Comparison of ENCODE assay signal across 28 cellular contexts in the genomic region with DNA sequence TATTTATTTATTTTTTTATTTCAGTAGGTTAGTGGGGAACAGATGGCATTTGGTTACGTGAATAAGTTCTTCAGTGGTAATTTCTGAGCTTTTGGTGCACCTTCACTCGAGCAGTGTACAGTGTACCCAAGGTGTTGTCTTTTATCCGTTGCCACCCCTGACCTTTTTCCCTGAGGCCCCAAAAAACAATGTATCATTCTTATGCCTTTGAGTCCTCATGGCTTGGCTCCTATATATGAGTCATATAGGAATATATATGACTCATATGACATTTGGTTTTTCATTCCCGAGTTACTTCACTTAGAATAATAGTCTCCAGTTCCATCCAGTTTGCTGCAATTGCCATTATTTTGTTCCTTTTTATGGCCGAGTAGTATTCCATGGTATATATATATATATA.
DNase-seq lines count a peak whose midpoint lies in the region; ATAC-seq and TF ChIP-seq lines count a peak whose summit lies in the region.
"Had no signal": no experiment of that assay in that cellular context is flagged by ENCODE, and none has a peak within 500 bp of the region (broad histone marks: within the 10 kb centered on the region; RNA-seq: fewer than 3 reads in every experiment).

No MANE protein-coding gene starts in this region.

- H3K27ac Mint-ChIP-seq in H9 = no peak overlapping the region
- H3K27ac Mint-ChIP-seq in activated CD8-positive, alpha-beta T cell treated with anti-CD3 and anti-CD28 coated beads for 36 hours = no peak overlapping the region
- H3K27ac Mint-ChIP-seq in activated T-helper 17 cell treated with anti-CD3 and anti-CD28 coated beads, Interleukin-2, amount 50 U/mL, for 72 hours = no peak overlapping the region
- H3K27ac Mint-ChIP-seq: activated naive CD8-positive, alpha-beta T cell treated with anti-CD3 and anti-CD28 coated beads, Interleukin-2, amount 50 U/mL, for 24 hours; B cell; CD8-positive, alpha-beta T cell; nephron; stimulated activated memory B cell treated with anti-CD40 and anti-IgM and Interleukin-4, amounts not matched to agents 10 μg/mL and 1 μg/mL and 100 μg/mL, for 72 hours; T-helper 1 cell treated with Interleukin-12 subunit alpha and Interleukin-12 subunit beta and Interleukin-4 antibody, amounts not matched to agents 30 μg/mL and 1 μg/mL, for 36 hours had no signal

- H3K4me3 Mint-ChIP-seq in H9 = no peak overlapping the region
- no peak overlapping the region for H3K4me3 Mint-ChIP-seq in activated CD8-positive, alpha-beta T cell treated with anti-CD3 and anti-CD28 coated beads for 36 hours
- H3K4me3 Mint-ChIP-seq in activated T-helper 17 cell treated with anti-CD3 and anti-CD28 coated beads, Interleukin-2, amount 50 U/mL, for 72 hours = no peak overlapping the region
- H3K4me3 Mint-ChIP-seq: activated naive CD8-positive, alpha-beta T cell treated with anti-CD3 and anti-CD28 coated beads, Interleukin-2, amount 50 U/mL, for 24 hours; B cell; CD8-positive, alpha-beta T cell; central memory CD8-positive, alpha-beta T cell; nephron; stimulated activated memory B cell treated with anti-CD40 and anti-IgM and Interleukin-4, amounts not matched to agents 10 μg/mL and 1 μg/mL and 100 μg/mL, for 72 hours; T-helper 1 cell treated with Interleukin-12 subunit alpha and Interleukin-12 subunit beta and Interleukin-4 antibody, amounts not matched to agents 30 μg/mL and 1 μg/mL, for 36 hours had no signal

- H4K8ac ChIP-seq in H9 (replicated peaks; ENCODE audit: insufficient read length, low read depth, low read length) = no peak overlapping the region

- H3K36me3 ChIP-seq in HAP-1 (replicated peaks) = no peaks in the 10 kb centered on the region
- H3K36me3 ChIP-seq: esophagus squamous epithelium, SJSA1, transverse colon had no signal

- no peak for TF ChIP-seq CTCF in epithelial cell of esophagus (IDR thresholded peaks at IDR 0.05; ENCODE audit: insufficient read depth, low read depth, low read length, missing control alignments)
- no peak for TF ChIP-seq CTCF in H9 (conservative IDR thresholded peaks at IDR 0.05)
- no peak for TF ChIP-seq CTCF in activated CD8-positive, alpha-beta T cell treated with anti-CD3 and anti-CD28 coated beads for 36 hours (IDR thresholded peaks at IDR 0.05)

- H2BK15ac ChIP-seq in H9 (ENCODE audit: low read depth, low read length) = no peak overlapping the region

- intact Hi-C loops in activated CD8-positive, alpha-beta T cell treated with anti-CD3 and anti-CD28 coated beads for 36 hours (cut with micrococcal nuclease) = no loop called here

- in situ Hi-C loops in HAP-1 (cut with MboI; ENCODE audit: low sequenced_read_pairs) = no loop called here

- H2BK5ac ChIP-seq in H9 (ENCODE audit: insufficient read length, low read length) = no peak overlapping the region

- no peak overlapping the region for H4K91ac ChIP-seq in H9 (ENCODE audit: insufficient read length, low read depth, low read length)

- peaks cover 29 to 34% of the 10 kb centered on the region in 2 experiments for H3K4me1 Mint-ChIP-seq in H9
- H3K4me1 Mint-ChIP-seq in activated CD8-positive, alpha-beta T cell treated with anti-CD3 and anti-CD28 coated beads for 36 hours (ENCODE audit: low read depth) = no peaks in the 10 kb centered on the region
- H3K4me1 Mint-ChIP-seq in activated T-helper 17 cell treated with anti-CD3 and anti-CD28 coated beads, Interleukin-2, amount 50 U/mL, for 72 hours = no peaks in the 10 kb centered on the region
- H3K4me1 Mint-ChIP-seq: activated naive CD8-positive, alpha-beta T cell treated with anti-CD3 and anti-CD28 coated beads, Interleukin-2, amount 50 U/mL, for 24 hours; B cell; central memory CD8-positive, alpha-beta T cell; stimulated activated memory B cell treated with anti-CD40 and anti-IgM and Interleukin-4, amounts not matched to agents 10 μg/mL and 1 μg/mL and 100 μg/mL, for 72 hours had no signal

- no peaks in the 10 kb centered on the region for H3K79me2 ChIP-seq in H9 (ENCODE audit: insufficient read depth, low read length)

- no peak overlapping the region for H3K56ac ChIP-seq in H9 (ENCODE audit: insufficient read length, low read depth, low read length)

- no peak overlapping the region for H3K4ac ChIP-seq in H9 (ENCODE audit: low read depth, low read length)

- no peak overlapping the region for H3K27ac ChIP-seq in H9 (ENCODE audit: insufficient read length, low read depth, low read length)
- H3K27ac ChIP-seq: esophagus squamous epithelium, SJSA1, transverse colon had no signal

- H3K4me2 ChIP-seq in H9 (ENCODE audit: insufficient read depth, insufficient read length, low read length) = no peak overlapping the region

- H3K27me3 ChIP-seq in H9 (ENCODE audit: insufficient read depth, low read length) (no peaks in the 10 kb centered on the region), HAP-1 (ENCODE audit: low read depth) (no peaks in the 10 kb centered on the region)
- H3K27me3 ChIP-seq: esophagus squamous epithelium, SJSA1, transverse colon had no signal

- POLR2A ChIA-PET in activated CD8-positive, alpha-beta T cell treated with anti-CD3 and anti-CD28 coated beads for 36 hours (lab: Charles Lee) = no interaction called here

- no peak overlapping the region for H3K18ac ChIP-seq in H9 (ENCODE audit: insufficient read length, low read depth, low read length)

- WGBS in H9 (ENCODE audit: extremely low coverage, insufficient read length, low lambda C conversion rate) = no CpG with 5 or more reads among the region's 5 CpGs

- no peak overlapping the region for H3K9ac ChIP-seq in H9 (ENCODE audit: extremely low read depth, insufficient read length, low read length)

- peak; percentile 77 for DNase-seq in DMS53 (lab: John Stamatoyannopoulos, UW)
- DNase-seq in HPDE6-E6E7 (ENCODE audit: extremely low spot score) = peak; percentile 16
- peak; percentile 49 for DNase-seq in RKO (ENCODE audit: low spot score)
- peak; percentile 74 for DNase-seq in epithelial cell of esophagus (ENCODE audit: low read depth)
- no peak for DNase-seq in H9
- DNase-seq in activated CD8-positive, alpha-beta T cell treated with anti-CD3 and anti-CD28 coated beads for 36 hours = no peak
- DNase-seq in HAP-1 (ENCODE audit: low spot score in 2 of 2) = no peak
- DNase-seq: ACHN; activated CD4-positive, alpha-beta T cell treated with anti-CD3 and anti-CD28 coated beads, Interleukin-2, amount 50 U/mL, for 4 hours; activated naive CD8-positive, alpha-beta T cell treated with anti-CD3 and anti-CD28 coated beads, Interleukin-2, amount 50 U/mL, for 24 hours; activated T-cell treated with anti-CD3 and anti-CD28 coated beads, Interleukin-2, amount 50 U/mL, for 48 hours; CD8-positive, alpha-beta T cell; DMS 273 treated with DMSO at 0.1 percent for 48 hours; esophagus squamous epithelium; hippocampal formation; KG1; NCI-H1417 treated with DMSO at 0.1 percent for 48 hours; NCI-H2081; NCI-H2227 treated with DMSO at 0.1 percent for 48 hours; NCI-H526 treated with DMSO at 0.1 percent for 48 hours; transverse colon had no signal

- H2BK12ac ChIP-seq in H9 (ENCODE audit: insufficient read length, low read depth, low read length) = no peak overlapping the region

- H3K4me1 ChIP-seq in H9 (ENCODE audit: insufficient read depth, low read length) = no peaks in the 10 kb centered on the region
- no peaks in the 10 kb centered on the region for H3K4me1 ChIP-seq in HAP-1
- H3K4me1 ChIP-seq: esophagus squamous epithelium, SJSA1, transverse colon had no signal

- H2BK120ac ChIP-seq in H9 (ENCODE audit: low read depth, low read length, poor library complexity, severe bottlenecking) = no peak overlapping the region

- no peak overlapping the region for H3K23ac ChIP-seq in H9 (ENCODE audit: insufficient read length, low read depth, low read length)

- H4K20me1 ChIP-seq in H9 (ENCODE audit: control insufficient read depth, insufficient read depth, insufficient read length) = no peaks in the 10 kb centered on the region

- no peak overlapping the region for H2BK20ac ChIP-seq in H9 (ENCODE audit: low read depth, low read length, poor library complexity, severe bottlenecking)

- H3K79me1 ChIP-seq in H9 (ENCODE audit: insufficient read depth, low read depth, low read length, poor library complexity, severe bottlenecking) = no peaks in the 10 kb centered on the region

- H2AFZ ChIP-seq in H9 (ENCODE audit: low read length) = no peak overlapping the region

- H4K5ac ChIP-seq in H9 (ENCODE audit: insufficient read length, low read depth, low read length) = no peak overlapping the region

- H3K14ac ChIP-seq in H9 (ENCODE audit: insufficient read depth, low read length) = no peak overlapping the region

- no peaks in the 10 kb centered on the region for H3K36me3 Mint-ChIP-seq in H9 (ENCODE audit: insufficient read depth in 1 of 3, low read depth in 3 of 3)
- H3K36me3 Mint-ChIP-seq in activated CD8-positive, alpha-beta T cell treated with anti-CD3 and anti-CD28 coated beads for 36 hours (ENCODE audit: low read depth) = no peaks in the 10 kb centered on the region
- H3K36me3 Mint-ChIP-seq in activated T-helper 17 cell treated with anti-CD3 and anti-CD28 coated beads, Interleukin-2, amount 50 U/mL, for 72 hours (ENCODE audit: low read depth) = no peaks in the 10 kb centered on the region
- H3K36me3 Mint-ChIP-seq: CD8-positive, alpha-beta T cell; stimulated activated memory B cell treated with anti-CD40 and anti-IgM and Interleukin-4, amounts not matched to agents 10 μg/mL and 1 μg/mL and 100 μg/mL, for 72 hours had no signal

- CTCF ChIA-PET in activated CD8-positive, alpha-beta T cell treated with anti-CD3 and anti-CD28 coated beads for 36 hours (lab: Charles Lee) = no interaction called here

- no peaks in the 10 kb centered on the region; the same call in 1 of the 2 replicates for H3K27me3 Mint-ChIP-seq in H9 (ENCODE audit: low read depth)
- no peaks in the 10 kb centered on the region for H3K27me3 Mint-ChIP-seq in activated CD8-positive, alpha-beta T cell treated with anti-CD3 and anti-CD28 coated beads for 36 hours
- H3K27me3 Mint-ChIP-seq in activated T-helper 17 cell treated with anti-CD3 and anti-CD28 coated beads, Interleukin-2, amount 50 U/mL, for 72 hours = peaks cover 7% of the 10 kb centered on the region
- H3K27me3 Mint-ChIP-seq: B cell; central memory CD8-positive, alpha-beta T cell; stimulated activated memory B cell treated with anti-CD40 and anti-IgM and Interleukin-4, amounts not matched to agents 10 μg/mL and 1 μg/mL and 100 μg/mL, for 72 hours had no signal

- H3K23me2 ChIP-seq in H9 (ENCODE audit: insufficient read length, low read depth, low read length, poor library complexity, severe bottlenecking) = no peaks in the 10 kb centered on the region

- H3K4me3 ChIP-seq in epithelial cell of esophagus (ENCODE audit: low read length) = no peak overlapping the region
- H3K4me3 ChIP-seq in HAP-1 = no peak overlapping the region
- H3K4me3 ChIP-seq: esophagus squamous epithelium, SJSA1, transverse colon had no signal

- H3T11ph ChIP-seq in H9 (ENCODE audit: low read length) = no peak overlapping the region

- ATAC-seq in activated CD8-positive, alpha-beta T cell treated with anti-CD3 and anti-CD28 coated beads for 36 hours = no peak
- ATAC-seq in activated T-helper 17 cell treated with anti-CD3 and anti-CD28 coated beads, Interleukin-2, amount 50 U/mL, for 72 hours (replicated peaks) = no peak
- ATAC-seq: activated naive CD8-positive, alpha-beta T cell treated with anti-CD3 and anti-CD28 coated beads, Interleukin-2, amount 50 U/mL, for 24 hours; CD8-positive, alpha-beta T cell; stimulated activated memory B cell treated with anti-CD40 and anti-IgM and Interleukin-4, amounts not matched to agents 10 μg/mL and 1 μg/mL and 100 μg/mL, for 72 hours had no signal

- H3K9me3 ChIP-seq in H9 (ENCODE audit: control insufficient read depth, low read depth, low read length) (no peaks in the 10 kb centered on the region), HAP-1 (no peaks in the 10 kb centered on the region)
- H3K9me3 ChIP-seq: esophagus squamous epithelium, SJSA1, transverse colon had no signal

- H2AK5ac ChIP-seq in H9 (ENCODE audit: insufficient read length, low read length) = no peak overlapping the region

- no peaks in the 10 kb centered on the region for H3K9me3 Mint-ChIP-seq in H9
- H3K9me3 Mint-ChIP-seq in activated CD8-positive, alpha-beta T cell treated with anti-CD3 and anti-CD28 coated beads for 36 hours = no peaks in the 10 kb centered on the region
- no peaks in the 10 kb centered on the region for H3K9me3 Mint-ChIP-seq in activated T-helper 17 cell treated with anti-CD3 and anti-CD28 coated beads, Interleukin-2, amount 50 U/mL, for 72 hours
- H3K9me3 Mint-ChIP-seq: activated naive CD8-positive, alpha-beta T cell treated with anti-CD3 and anti-CD28 coated beads, Interleukin-2, amount 50 U/mL, for 24 hours; CD8-positive, alpha-beta T cell; central memory CD8-positive, alpha-beta T cell; nephron; stimulated activated memory B cell treated with anti-CD40 and anti-IgM and Interleukin-4, amounts not matched to agents 10 μg/mL and 1 μg/mL and 100 μg/mL, for 72 hours; T-helper 1 cell treated with Interleukin-12 subunit alpha and Interleukin-12 subunit beta and Interleukin-4 antibody, amounts not matched to agents 30 μg/mL and 1 μg/mL, for 36 hours had no signal

Comparison
In these comparisons a context has a peak if more than half of its experiments do, and no peak if none do; other contexts are left out.
1. DNase-seq: peak in DMS53 (single experiment), HPDE6-E6E7 (single experiment), RKO (single experiment) and epithelial cell of esophagus (single experiment); none in H9 (single experiment), activated CD8-positive, alpha-beta T cell treated with anti-CD3 and anti-CD28 coated beads for 36 hours (single experiment) and HAP-1 (0 of 2).